In the genomic region with DNA sequence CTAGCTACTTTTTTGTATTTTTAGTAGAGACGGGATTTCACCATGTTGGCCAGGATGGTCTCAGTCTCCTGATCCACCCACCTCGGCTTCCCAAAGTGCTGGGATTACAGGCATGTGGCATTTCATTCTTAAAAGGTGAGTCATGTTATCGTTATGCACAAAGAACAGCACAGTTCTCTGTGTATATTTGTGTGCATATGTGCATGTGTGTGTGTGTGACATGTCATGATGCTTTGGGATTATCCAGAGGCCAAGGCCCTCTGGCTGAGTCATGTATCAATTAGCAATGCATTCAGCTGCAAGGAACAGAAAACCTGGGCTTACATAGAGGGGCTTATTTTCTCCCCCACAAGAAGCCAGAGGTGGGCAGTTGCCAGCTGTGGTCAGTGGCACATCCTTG, we compare ENCODE assay signal across 18 cellular contexts.
DNase-seq lines count a peak whose midpoint lies in the region; ATAC-seq and TF ChIP-seq lines count a peak whose summit lies in the region.
"Had no signal": no experiment of that assay in that cellular context is flagged by ENCODE, and none has a peak within 500 bp of the region (broad histone marks: within the 10 kb centered on the region; RNA-seq: fewer than 3 reads in every experiment).

No MANE protein-coding gene starts in this region.

- in situ Hi-C loops in HAP-1 (cut with MboI; ENCODE audit: low sequenced_read_pairs) = no loop called here

- no peak overlapping the region for H3K4me3 ChIP-seq in fibroblast of mammary gland (ENCODE audit: control insufficient read depth, low read depth, low read length)
- no peak overlapping the region for H3K4me3 ChIP-seq in skeletal muscle cell (ENCODE audit: low read depth, low read length)
- no peak overlapping the region for H3K4me3 ChIP-seq in HAP-1
- H3K4me3 ChIP-seq: cardiac muscle cell, lower lobe of right lung had no signal

- H3K4me3 Mint-ChIP-seq in stimulated activated memory B cell treated with anti-CD40 and anti-IgM and Interleukin-4, amounts not matched to agents 10 μg/mL and 1 μg/mL and 100 μg/mL, for 72 hours = no peak overlapping the region
- H3K4me3 Mint-ChIP-seq: CD4-positive, alpha-beta T cell; dendritic cell treated with granulocyte-macrophage colony-stimulating factor and Interleukin-4, amounts not matched to agents 40 ng/mL and 50 ng/mL, for 4 days; WTC11 had no signal

- no peaks in the 10 kb centered on the region for H3K27me3 ChIP-seq in HAP-1 (ENCODE audit: low read depth)
- H3K27me3 ChIP-seq: cardiac muscle cell had no signal

- H3K9me3 ChIP-seq in HAP-1 = no peaks in the 10 kb centered on the region
- H3K9me3 ChIP-seq: lower lobe of right lung had no signal

- no peak for ATAC-seq in GM18519 (IDR thresholded peaks at IDR 0.05; ENCODE audit: low FRiP score, unreplicated experiment)
- no peak for ATAC-seq in stimulated activated memory B cell treated with anti-CD40 and anti-IgM and Interleukin-4, amounts not matched to agents 10 μg/mL and 1 μg/mL and 100 μg/mL, for 72 hours
- ATAC-seq: lower lobe of right lung had no signal

- TF ChIP-seq CTCF in fibroblast of mammary gland (conservative IDR thresholded peaks at IDR 0.05; ENCODE audit: control insufficient read depth, insufficient read depth, low read depth, low read length) = no peak

- H3K27me3 Mint-ChIP-seq in stimulated activated memory B cell treated with anti-CD40 and anti-IgM and Interleukin-4, amounts not matched to agents 10 μg/mL and 1 μg/mL and 100 μg/mL, for 72 hours = peaks cover 19% of the 10 kb centered on the region

- H3K27ac Mint-ChIP-seq in stimulated activated memory B cell treated with anti-CD40 and anti-IgM and Interleukin-4, amounts not matched to agents 10 μg/mL and 1 μg/mL and 100 μg/mL, for 72 hours = no peak overlapping the region
- H3K27ac Mint-ChIP-seq: CD4-positive, alpha-beta T cell; dendritic cell treated with granulocyte-macrophage colony-stimulating factor and Interleukin-4, amounts not matched to agents 40 ng/mL and 50 ng/mL, for 4 days; WTC11 had no signal

- H3K4me1 Mint-ChIP-seq in stimulated activated memory B cell treated with anti-CD40 and anti-IgM and Interleukin-4, amounts not matched to agents 10 μg/mL and 1 μg/mL and 100 μg/mL, for 72 hours = no peaks in the 10 kb centered on the region

- no peaks in the 10 kb centered on the region for H3K36me3 ChIP-seq in HAP-1 (replicated peaks)
- H3K36me3 ChIP-seq: cardiac muscle cell, lower lobe of right lung had no signal

- H3K9me3 Mint-ChIP-seq in stimulated activated memory B cell treated with anti-CD40 and anti-IgM and Interleukin-4, amounts not matched to agents 10 μg/mL and 1 μg/mL and 100 μg/mL, for 72 hours = no peaks in the 10 kb centered on the region
- H3K9me3 Mint-ChIP-seq: CD4-positive, alpha-beta T cell; dendritic cell treated with granulocyte-macrophage colony-stimulating factor and Interleukin-4, amounts not matched to agents 40 ng/mL and 50 ng/mL, for 4 days had no signal

- H3K4me1 ChIP-seq in HAP-1 = no peaks in the 10 kb centered on the region
- H3K4me1 ChIP-seq: lower lobe of right lung had no signal

- peak; percentile 48 for DNase-seq in H4 (ENCODE audit: low spot score)
- peak; percentile 2 for DNase-seq in RKO (ENCODE audit: low spot score)
- peak; percentile 56 for DNase-seq in fibroblast of mammary gland (ENCODE audit: low read depth)
- DNase-seq in skeletal muscle cell (ENCODE audit: low read depth) = peak; percentile 15
- DNase-seq in HAP-1 (ENCODE audit: low spot score in 2 of 2) = no peak
- DNase-seq: activated CD4-positive, alpha-beta T cell treated with anti-CD3 and anti-CD28 coated beads, Interleukin-2, amount 50 U/mL, for 48 hours; activated effector memory CD4-positive, alpha-beta T cell treated with anti-CD3 and anti-CD28 coated beads, Interleukin-2, amount 50 U/mL, for 16 hours; CD4-positive, alpha-beta T cell; hippocampal formation; lower lobe of right lung; NCI-H1436 treated with DMSO at 0.1 percent for 48 hours; NCI-H524 treated with DMSO at 0.1 percent for 48 hours; T1000 had no signal

- no peaks in the 10 kb centered on the region for H3K36me3 Mint-ChIP-seq in stimulated activated memory B cell treated with anti-CD40 and anti-IgM and Interleukin-4, amounts not matched to agents 10 μg/mL and 1 μg/mL and 100 μg/mL, for 72 hours

Comparison
In these comparisons a context has a peak if more than half of its experiments do, and no peak if none do; other contexts are left out.
1. DNase-seq: peak in H4 (single experiment), RKO (single experiment), fibroblast of mammary gland (single experiment) and skeletal muscle cell (single experiment); none in HAP-1 (0 of 2).